Comparison of ENCODE assay signal across 8 cellular contexts in the genomic region with DNA sequence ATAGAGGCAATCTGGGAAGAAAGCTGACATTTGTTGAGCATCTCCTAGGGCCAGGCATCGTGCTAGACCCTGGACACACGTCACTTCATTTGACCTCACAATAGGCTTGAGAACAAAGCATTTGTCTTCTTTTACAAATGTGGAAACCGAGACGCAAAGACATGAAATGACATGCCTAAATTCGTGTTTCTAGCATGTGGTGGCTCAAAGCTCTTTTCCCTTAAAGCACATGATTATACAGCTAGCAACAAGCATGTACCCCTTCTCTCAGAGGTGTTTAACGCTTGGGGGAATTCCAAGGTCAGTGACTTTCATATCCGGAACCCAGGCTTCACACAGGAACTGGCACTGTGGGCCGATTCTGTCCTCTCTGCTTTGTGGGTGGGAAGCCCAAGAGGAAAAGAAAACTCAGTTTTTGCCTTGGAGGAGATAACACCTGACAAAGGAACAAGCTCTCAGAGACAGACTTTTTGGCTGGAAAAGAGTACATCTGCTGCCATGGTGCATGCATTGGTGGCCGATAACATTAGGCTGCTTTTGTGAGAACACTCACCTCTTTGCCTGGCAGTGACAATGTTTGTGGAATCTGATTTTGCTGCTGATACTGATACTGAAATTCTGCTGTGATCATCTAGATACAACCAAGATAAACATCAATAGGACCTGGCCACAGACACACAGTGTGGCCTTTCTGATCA. TPM values are rescaled to one million over a fixed set of nuclear protein-coding genes. Genes with fewer than 3 reads are reported as not detected.
DNase-seq lines count a peak whose midpoint lies in the region; ATAC-seq lines count a peak whose summit lies in the region.

No MANE protein-coding gene starts in this region.

- H3K14ac ChIP-seq in trophoblast cell (ENCODE audit: low read length): no peak overlapping the region

- DNase-seq in activated naive CD4-positive, alpha-beta T cell (lab: John Stamatoyannopoulos, UW): peak in 3 of 4 experiments; percentile 8 to 26 (median 18)
- peak; percentile 52 to 68 for DNase-seq in stimulated activated CD8-positive, alpha-beta memory T cell treated with anti-CD3 and anti-CD28 coated beads, Interleukin-15, amount 100 ng/mL, for 4 hours (ENCODE audit: low read depth in 2 of 2)
- DNase-seq in left lobe of liver (ENCODE audit: low spot score) (no peak), trophoblast cell (no peak), posterior vena cava (ENCODE audit: low spot score) (no peak), GDM1 (lab: John Stamatoyannopoulos, UW) (no peak)

- H3K9me3 ChIP-seq in trophoblast cell (ENCODE audit: insufficient read depth, low read depth, low read length): peaks cover 23% of the 10 kb centered on the region

- no peak overlapping the region for H3K4me3 ChIP-seq in trophoblast cell (ENCODE audit: low read depth, low read length)

- H2AK5ac ChIP-seq in trophoblast cell (ENCODE audit: low read length): no peak overlapping the region

- ATAC-seq in GM19328 (IDR thresholded peaks at IDR 0.05; ENCODE audit: unreplicated experiment) (peak; percentile 52), HG03432 (IDR thresholded peaks at IDR 0.05; ENCODE audit: unreplicated experiment) (peak; percentile 69), left lobe of liver (no peak)

- intact Hi-C loops in posterior vena cava (cut with DNase I): loop anchor here (2.0 to 5.0 kb wide), 2 partner anchors 313 to 316 kb away; no protein-coding TSS in a partner anchor

- H3K9ac ChIP-seq in trophoblast cell (ENCODE audit: low read length): no peak overlapping the region

- WGBS in trophoblast cell (ENCODE audit: extremely low coverage, insufficient coverage, insufficient read length): no CpG with 5 or more reads among the region's 9 CpGs

- H3K27me3 ChIP-seq in trophoblast cell (ENCODE audit: insufficient read depth, low read length): no peaks in the 10 kb centered on the region

- no peaks in the 10 kb centered on the region for H3K79me2 ChIP-seq in trophoblast cell (ENCODE audit: control insufficient read depth, insufficient read depth, low read length, poor library complexity)

- no peaks in the 10 kb centered on the region for H3K79me1 ChIP-seq in trophoblast cell (ENCODE audit: low read length)

- no peak overlapping the region for H2BK12ac ChIP-seq in trophoblast cell (ENCODE audit: low read length)

- H2AFZ ChIP-seq in trophoblast cell (ENCODE audit: insufficient read depth, low read length, poor library complexity): no peak overlapping the region

- no peak overlapping the region for H4K91ac ChIP-seq in trophoblast cell (ENCODE audit: low read depth, low read length)

- no peak overlapping the region for H3K27ac ChIP-seq in trophoblast cell (ENCODE audit: low read depth, low read length)

- H3K36me3 ChIP-seq in trophoblast cell (ENCODE audit: control insufficient read depth in 1 of 2, insufficient read depth in 2 of 2, low read length in 2 of 2): peaks cover 0 to 3% of the 10 kb centered on the region in 2 experiments

- H2BK120ac ChIP-seq in trophoblast cell (ENCODE audit: insufficient read depth, low read length, poor library complexity): no peak overlapping the region

- H4K8ac ChIP-seq in trophoblast cell (ENCODE audit: low read depth, low read length): no peak overlapping the region

- no peak overlapping the region for H3K18ac ChIP-seq in trophoblast cell (ENCODE audit: low read length)

- H2BK5ac ChIP-seq in trophoblast cell (ENCODE audit: low read depth, low read length, poor library complexity): no peak overlapping the region

- no peak overlapping the region for H3K4ac ChIP-seq in trophoblast cell (ENCODE audit: low read depth, low read length)

- H3K4me1 ChIP-seq in trophoblast cell (ENCODE audit: control insufficient read depth in 1 of 2, insufficient read depth in 2 of 2, low read length in 2 of 2): peaks cover 0 to 3% of the 10 kb centered on the region in 2 experiments

- no peak overlapping the region for H4K12ac ChIP-seq in trophoblast cell (ENCODE audit: low read depth, low read length)

- no peak overlapping the region for H3K4me2 ChIP-seq in trophoblast cell (ENCODE audit: low read length)

- no peak overlapping the region for H3K23ac ChIP-seq in trophoblast cell (ENCODE audit: low read length)

RNA-seq across cellular contexts. Expression of a gene that starts 15.4 kb away (rescaled TPM):
- total RNA-seq in left lobe of liver: 0.43 TPM
- polyA plus RNA-seq in trophoblast cell (2013): not detected in 2 replicates
- 1 to 10 TPM; 1.1 to 2.3 TPM for total RNA-seq in posterior vena cava

Comparison
In these comparisons a context has a peak if more than half of its experiments do, and no peak if none do; other contexts are left out.
1. DNase-seq: peak in activated naive CD4-positive, alpha-beta T cell (3 of 4) and stimulated activated CD8-positive, alpha-beta memory T cell treated with anti-CD3 and anti-CD28 coated beads, Interleukin-15, amount 100 ng/mL, for 4 hours (2 of 2); none in left lobe of liver (single experiment), trophoblast cell (0 of 2), posterior vena cava (single experiment) and GDM1 (single experiment).